8 cellular contexts compared by ENCODE assay signal in genomic region chr3:48086736-48087470, GRCh38.
DNase-seq lines count a peak whose midpoint lies in the region; ATAC-seq and TF ChIP-seq lines count a peak whose summit lies in the region.

No MANE protein-coding gene starts in this region.

- no peaks in the 10 kb centered on the region for H3K27me3 Mint-ChIP-seq in stimulated activated naive CD8-positive, alpha-beta T cell treated with anti-CD3 and anti-CD28 coated beads, Interleukin-15, Interleukin-2, amounts not matched to agents 100 ng/mL and 50 ng/mL, for 24 hours

- intact Hi-C loops in thyroid gland (cut with DNase I) = no loop called here

- no peak overlapping the region for H3K4me3 ChIP-seq in thyroid gland (replicated peaks in 1 of 3)

- H3K36me3 Mint-ChIP-seq in stimulated activated naive CD8-positive, alpha-beta T cell treated with anti-CD3 and anti-CD28 coated beads, Interleukin-15, Interleukin-2, amounts not matched to agents 100 ng/mL and 50 ng/mL, for 24 hours (ENCODE audit: low read depth) = peaks cover 22% of the 10 kb centered on the region

- WGBS in thyroid gland, 2 donors = 60 to 74% methylated on average over 2 of the region's 2 CpGs

- TF ChIP-seq POLR2A in thyroid gland (IDR thresholded peaks at IDR 0.05) = no peak

- no peaks in the 10 kb centered on the region for H3K27me3 ChIP-seq in layer of hippocampus (ENCODE audit: control insufficient read depth, insufficient read depth, low read length)
- no peaks in the 10 kb centered on the region for H3K27me3 ChIP-seq in thyroid gland

- H3K9me3 Mint-ChIP-seq in stimulated activated naive CD8-positive, alpha-beta T cell treated with anti-CD3 and anti-CD28 coated beads, Interleukin-15, Interleukin-2, amounts not matched to agents 100 ng/mL and 50 ng/mL, for 24 hours = no peaks in the 10 kb centered on the region

- H3K4me3 Mint-ChIP-seq in stimulated activated naive CD8-positive, alpha-beta T cell treated with anti-CD3 and anti-CD28 coated beads, Interleukin-15, Interleukin-2, amounts not matched to agents 100 ng/mL and 50 ng/mL, for 24 hours = peak overlapping the region; percentile 96

- H3K4me1 Mint-ChIP-seq in stimulated activated naive CD8-positive, alpha-beta T cell treated with anti-CD3 and anti-CD28 coated beads, Interleukin-15, Interleukin-2, amounts not matched to agents 100 ng/mL and 50 ng/mL, for 24 hours (ENCODE audit: low read depth) = peaks cover 44% of the 10 kb centered on the region

- no peak overlapping the region for H3K27ac Mint-ChIP-seq in stimulated activated naive CD8-positive, alpha-beta T cell treated with anti-CD3 and anti-CD28 coated beads, Interleukin-15, Interleukin-2, amounts not matched to agents 100 ng/mL and 50 ng/mL, for 24 hours

- no peaks in the 10 kb centered on the region for H3K9me3 ChIP-seq in thyroid gland

- TF ChIP-seq CTCF in thyroid gland (IDR thresholded peaks at IDR 0.05) = no peak

- peaks cover 18 to 31% of the 10 kb centered on the region in 2 donors for H3K4me1 ChIP-seq in thyroid gland

- no peak for ATAC-seq in stimulated activated naive CD8-positive, alpha-beta T cell treated with anti-CD3 and anti-CD28 coated beads, Interleukin-15, Interleukin-2, amounts not matched to agents 100 U/mL and 50 U/mL, for 24 hours
- ATAC-seq in GM18511 (IDR thresholded peaks at IDR 0.05; ENCODE audit: unreplicated experiment) = no peak

- H3K36me3 ChIP-seq in thyroid gland = no peaks in the 10 kb centered on the region

- H3K27ac ChIP-seq in layer of hippocampus (ENCODE audit: low read depth, low read length) (peak overlapping the region; percentile 44), thyroid gland (peak overlapping the region; percentile 30 to 94 (median 64))

- no peak for DNase-seq in stimulated activated naive CD8-positive, alpha-beta T cell treated with anti-CD3 and anti-CD28 coated beads, Interleukin-15, Interleukin-2, amounts not matched to agents 100 U/mL and 50 U/mL, for 24 hours
- peak; percentile 83 for DNase-seq in amniotic epithelial cell (ENCODE audit: low read depth)
- no peak for DNase-seq in thyroid gland
- DNase-seq in C1 segment of cervical spinal cord (lab: John Stamatoyannopoulos, UW) = no peak
- no peak for DNase-seq in amniotic stem cell (lab: John Stamatoyannopoulos, UW)
